21 cellular contexts compared by ENCODE assay signal in genomic region chr4:52028970-52029369, GRCh38. TPM values are rescaled to one million over a fixed set of nuclear protein-coding genes. Genes with fewer than 3 reads are reported as not detected.
DNase-seq lines count a peak whose midpoint lies in the region; ATAC-seq and TF ChIP-seq lines count a peak whose summit lies in the region.
"Had no signal": no experiment of that assay in that cellular context is flagged by ENCODE, and none has a peak within 500 bp of the region (broad histone marks: within the 10 kb centered on the region; RNA-seq: fewer than 3 reads in every experiment).

No MANE protein-coding gene starts in this region.

- H2AFZ ChIP-seq in PC-3 (ENCODE audit: low read length) = no peak overlapping the region

- no peaks in the 10 kb centered on the region for H3K4me1 Mint-ChIP-seq in naive thymus-derived CD8-positive, alpha-beta T cell
- H3K4me1 Mint-ChIP-seq: naive B cell had no signal

- H3K36me3 ChIP-seq in PC-3 (ENCODE audit: low read depth, low read length) = peaks cover 37% of the 10 kb centered on the region
- H3K36me3 ChIP-seq in ascending aorta = peaks cover 10 to 54% of the 10 kb centered on the region in 2 donors

- DNase-seq in EL = peak; percentile 85
- peak; percentile 96 for DNase-seq in PC-3
- DNase-seq in cardiac fibroblast (ENCODE audit: low read depth in 2 of 2) = peak; percentile 52 to 60
- DNase-seq in kidney tubule cell (ENCODE audit: low spot score) = peak; percentile 66
- DNase-seq in dorsolateral prefrontal cortex = no peak
- no peak for DNase-seq in ascending aorta (ENCODE audit: low spot score in 2 of 2)
- DNase-seq in naive thymus-derived CD8-positive, alpha-beta T cell = no peak
- DNase-seq in putamen (ENCODE audit: low spot score) = no peak
- DNase-seq: activated CD8-positive, alpha-beta memory T cell treated with anti-CD3 and anti-CD28 coated beads, Interleukin-2, amount 50 U/mL, for 48 hours; activated naive CD4-positive, alpha-beta T cell treated with Interleukin-2 at 50 U/mL for 16 hours; CD4-positive, CD25-positive, alpha-beta regulatory T cell; central memory CD4-positive, alpha-beta T cell; DND-41; hippocampal formation; naive B cell; NCI-H1930; NCI-H69; substantia nigra; T-helper 1 cell had no signal

- H3F3A ChIP-seq in PC-3 (ENCODE audit: low read length, unreplicated experiment) = peaks cover 4% of the 10 kb centered on the region

- TF ChIP-seq CTCF in PC-3 (conservative IDR thresholded peaks at IDR 0.05; ENCODE audit: low read depth, low read length) (no peak), cardiac fibroblast (IDR thresholded peaks at IDR 0.05; ENCODE audit: low read depth, low read length) (no peak), dorsolateral prefrontal cortex (IDR thresholded peaks at IDR 0.05 in 54 of 56, conservative IDR thresholded peaks at IDR 0.05 in 2 of 56; ENCODE audit: low read depth in 1 of 56, partially characterized antibody in 56 of 56) (no peak), ascending aorta (IDR thresholded peaks at IDR 0.05) (no peak)

- no peaks in the 10 kb centered on the region for H4K20me1 ChIP-seq in PC-3 (ENCODE audit: low read length)

- peaks cover 5 to 23% (median 7%) of the 10 kb centered on the region in 3 donors for H3K36me3 Mint-ChIP-seq in naive thymus-derived CD8-positive, alpha-beta T cell

- peaks cover 8% of the 10 kb centered on the region; the same call in 1 of the 2 replicates for H3K79me2 ChIP-seq in PC-3 (ENCODE audit: low read length)

- CTCF ChIA-PET in PC-3 (lab: Charles Lee) = no interaction called here

- no peak overlapping the region for H3K4me3 Mint-ChIP-seq in naive thymus-derived CD8-positive, alpha-beta T cell
- H3K4me3 Mint-ChIP-seq: CD4-positive, CD25-positive, alpha-beta regulatory T cell; naive B cell had no signal

- H3K9me3 ChIP-seq in PC-3 (ENCODE audit: low read length) (no peaks in the 10 kb centered on the region), ascending aorta (no peaks in the 10 kb centered on the region)

- no peaks in the 10 kb centered on the region for H3K9me2 ChIP-seq in PC-3 (replicated peaks; ENCODE audit: low read length)

- BruUV-seq in PC-3 (replicated peaks; lab: Mats Ljungman, UMichigan) = no TSS peak

- H3K4me3 ChIP-seq in PC-3 (ENCODE audit: low read length) (no peak overlapping the region), cardiac fibroblast (replicated peaks in 1 of 2; ENCODE audit: low read depth in 2 of 2, low read length in 2 of 2) (no peak overlapping the region), dorsolateral prefrontal cortex (no peak overlapping the region), ascending aorta (no peak overlapping the region)

- H3K9ac ChIP-seq in PC-3 (ENCODE audit: low read length) = no peak overlapping the region

- peak overlapping the region; percentile 22 for H3K4me2 ChIP-seq in PC-3 (ENCODE audit: low read length)

- no peaks in the 10 kb centered on the region for H3K27me3 ChIP-seq in PC-3 (ENCODE audit: low read length)
- no peaks in the 10 kb centered on the region for H3K27me3 ChIP-seq in dorsolateral prefrontal cortex
- H3K27me3 ChIP-seq in ascending aorta = no peaks in the 10 kb centered on the region

- no peaks in the 10 kb centered on the region for H3K9me3 Mint-ChIP-seq in naive thymus-derived CD8-positive, alpha-beta T cell
- H3K9me3 Mint-ChIP-seq: naive B cell had no signal

- intact Hi-C loops in PC-3 (cut with micrococcal nuclease) = loop anchor here (1.0 kb wide), 2 partner anchors 8 to 73 kb away; no protein-coding TSS in a partner anchor
- intact Hi-C loops in dorsolateral prefrontal cortex (cut with DNase I) = loop anchor here in 1 of 2 donors (10.0 kb wide), 1 partner anchor 134 kb away; no protein-coding TSS in a partner anchor
- intact Hi-C loops in ascending aorta (cut with DNase I) = no loop called here

- H3K4me1 ChIP-seq in PC-3 (ENCODE audit: insufficient read depth, low read length) = peaks cover 14% of the 10 kb centered on the region
- no peaks in the 10 kb centered on the region for H3K4me1 ChIP-seq in ascending aorta

- 0 out of 2 replicates have a peak overlapping the region, but pooled peaks have one; percentile 16 for H3K27ac ChIP-seq in PC-3 (ENCODE audit: low read length)
- H3K27ac ChIP-seq in dorsolateral prefrontal cortex = no peak overlapping the region
- no peak overlapping the region for H3K27ac ChIP-seq in ascending aorta

- no peak overlapping the region for H3K27ac Mint-ChIP-seq in naive thymus-derived CD8-positive, alpha-beta T cell
- H3K27ac Mint-ChIP-seq: CD4-positive, CD25-positive, alpha-beta regulatory T cell; naive B cell; progenitor cell of endocrine pancreas had no signal

- no peaks in the 10 kb centered on the region for H3K27me3 Mint-ChIP-seq in naive thymus-derived CD8-positive, alpha-beta T cell
- H3K27me3 Mint-ChIP-seq: CD4-positive, CD25-positive, alpha-beta regulatory T cell; naive B cell; progenitor cell of endocrine pancreas had no signal

- POLR2A ChIA-PET in PC-3 (lab: Charles Lee; ENCODE audit: unreplicated experiment) = interaction anchor here (1.2 kb wide), 1 partner anchor 9 kb away, joined by 5 read pairs; the partner anchor contains the start of gene SGCB
- POLR2A ChIA-PET in naive thymus-derived CD8-positive, alpha-beta T cell (lab: Charles Lee) = no interaction called here

- ATAC-seq in PC-3 = peak; percentile 99
- ATAC-seq in naive thymus-derived CD8-positive, alpha-beta T cell = no peak
- ATAC-seq: activated CD4-positive, CD25-positive, alpha-beta regulatory T cell treated with anti-CD3 and anti-CD28 coated beads, Interleukin-2, amount 50 U/mL, for 24 hours had no signal

RNA-seq across cellular contexts. Expression of gene LRRC66, which starts 8.8 kb away (rescaled TPM):
- 0.58 and 1.1 TPM in 2 replicates for total RNA-seq in PC-3 (2014; rRNA removed)
- total RNA-seq in dorsolateral prefrontal cortex = 1 to 10 TPM in 110 of 120 experiments, under 1 TPM in 10; 0.47 to 3.6 (median 1.5) TPM
- total RNA-seq in ascending aorta = 8.5 TPM
- under 1 TPM; 0.33 to 0.42 TPM for total RNA-seq in naive thymus-derived CD8-positive, alpha-beta T cell
- polyA plus RNA-seq in naive thymus-derived CD8-positive, alpha-beta T cell = under 1 TPM in 1 of 3 donors, not detected in 2; 0.08 TPM
- polyA plus RNA-seq: CD4-positive, CD25-positive, alpha-beta regulatory T cell had no signal

RNA-seq across cellular contexts. Expression of gene SGCB, which starts 9.1 kb away (rescaled TPM):
- 17.3 and 17.7 TPM in 2 replicates for total RNA-seq in PC-3 (2014; rRNA removed)
- 10 to 100 TPM; 44.2 to 91.0 (median 64.4) TPM for total RNA-seq in dorsolateral prefrontal cortex
- 14.9 TPM for total RNA-seq in ascending aorta
- 1 to 10 TPM; 6.4 to 7.3 TPM for total RNA-seq in naive thymus-derived CD8-positive, alpha-beta T cell
- polyA plus RNA-seq in naive thymus-derived CD8-positive, alpha-beta T cell = 1 to 10 TPM; 3.5 to 6.5 (median 4.3) TPM

RNA-seq across cellular contexts. Expression of gene SPATA18, which starts 22.1 kb away (rescaled TPM):
- not detected in 2 replicates for total RNA-seq in PC-3 (2014; rRNA removed)
- total RNA-seq in dorsolateral prefrontal cortex = 1 to 10 TPM in 118 of 120 experiments, under 1 TPM in 2; 0.46 to 6.4 (median 2.7) TPM
- total RNA-seq in ascending aorta = 0.32 TPM
- under 1 TPM in 1 of 2 experiments, not detected in 1; 0.44 TPM for total RNA-seq in naive thymus-derived CD8-positive, alpha-beta T cell
- not detected for polyA plus RNA-seq in naive thymus-derived CD8-positive, alpha-beta T cell
- total RNA-seq: CD4-positive, CD25-positive, alpha-beta regulatory T cell had no signal
- polyA plus RNA-seq: CD4-positive, CD25-positive, alpha-beta regulatory T cell had no signal

Comparison
In these comparisons a context has a peak if more than half of its experiments do, and no peak if none do; other contexts are left out.
1. DNase-seq: peak in EL (single experiment), PC-3 (single experiment), cardiac fibroblast (2 of 2) and kidney tubule cell (single experiment); none in dorsolateral prefrontal cortex (0 of 10), ascending aorta (0 of 2), naive thymus-derived CD8-positive, alpha-beta T cell (0 of 10) and putamen (single experiment).